8 cellular contexts compared by ENCODE assay signal in genomic region chr9:32551491-32552049, GRCh38. TPM values are rescaled to one million over a fixed set of nuclear protein-coding genes. Genes with fewer than 3 reads are reported as not detected.
A peak's percentile ranks its signal among the peaks of the same experiment; 100 is the strongest.
DNase-seq lines count a peak whose midpoint lies in the region; ATAC-seq and TF ChIP-seq lines count a peak whose summit lies in the region.

No MANE protein-coding gene starts in this region.

- H3K36me3 ChIP-seq in Caco-2 (ENCODE audit: control insufficient read depth, insufficient read depth, low read length) (no peaks in the 10 kb centered on the region), PC-9 (ENCODE audit: low read depth) (no peaks in the 10 kb centered on the region), parathyroid adenoma (ENCODE audit: control insufficient read depth, insufficient read depth, low read length) (no peaks in the 10 kb centered on the region)

- H3F3A ChIP-seq in PC-9 (ENCODE audit: insufficient read depth, low read depth): no peaks in the 10 kb centered on the region

- H3K27ac Mint-ChIP-seq in Caco-2 (ENCODE audit: unreplicated experiment): peak overlapping the region; percentile 96

- peaks cover 14% of the 10 kb centered on the region for H4K20me1 ChIP-seq in PC-9 (ENCODE audit: insufficient read depth)

- no peak for TF ChIP-seq CTCF in Caco-2 (IDR thresholded peaks at IDR 0.05; ENCODE audit: insufficient read depth in 1 of 2, low read depth in 1 of 2, low read length in 1 of 2, severe bottlenecking in 1 of 2, unreplicated experiment in 1 of 2)
- no peak for TF ChIP-seq CTCF in PC-9 (conservative IDR thresholded peaks at IDR 0.05)
- TF ChIP-seq CTCF in parathyroid adenoma (IDR thresholded peaks at IDR 0.05): no peak

- peak overlapping the region; percentile 93 for H3K4me3 Mint-ChIP-seq in Caco-2 (ENCODE audit: unreplicated experiment)

- H3K4me2 ChIP-seq in PC-9 (peak overlapping the region; percentile 88), parathyroid adenoma (ENCODE audit: low read length) (peak overlapping the region; percentile 79)

- H3K9me3 ChIP-seq in Caco-2 (no peaks in the 10 kb centered on the region), PC-9 (ENCODE audit: insufficient read depth, low read depth) (no peaks in the 10 kb centered on the region), parathyroid adenoma (ENCODE audit: control insufficient read depth, low read length) (no peaks in the 10 kb centered on the region)

- peaks cover 31% of the 10 kb centered on the region for H3K36me3 Mint-ChIP-seq in Caco-2 (ENCODE audit: insufficient read depth, unreplicated experiment)

- CTCF ChIA-PET in Caco-2 (lab: Charles Lee): interaction anchor here (1.5 to 3.1 kb wide), 4 partner anchors 21 to 173 kb away, joined by 3 to 25 read pairs (median 18); partner anchors contain the start of genes NDUFB6 and RIGI
- CTCF ChIA-PET in PC-9 (lab: Charles Lee): interaction anchor here (0.6 kb wide), 1 partner anchor 192 kb away, joined by 3 read pairs; no protein-coding TSS in a partner anchor

- POLR2A ChIA-PET in Caco-2 (lab: Charles Lee): interaction anchor here (1.0 to 1.5 kb wide), 3 partner anchors 21 to 473 kb away, joined by 3 to 6 read pairs (median 5); partner anchors contain the start of genes DNAJA1, NDUFB6 and RIGI
- POLR2A ChIA-PET in PC-9 (lab: Charles Lee; ENCODE audit: unreplicated experiment): interaction anchor here (0.5 to 0.8 kb wide), 3 partner anchors 26 to 465 kb away, joined by 3 to 5 read pairs (median 3); partner anchors contain the start of gene RIGI

- DNase-seq in Caco-2 (peak in 1 of 2 experiments; percentile 18), PC-9 (no peak), head of caudate nucleus (peak in 33 of 42 donors; percentile 12 to 67 (median 28)), HPDE6-E6E7 (ENCODE audit: extremely low spot score) (no peak)
- DNase-seq in activated naive CD4-positive, alpha-beta T cell treated with Interleukin-2 at 50 U/mL for 16 hours: peak; percentile 55

- no peak overlapping the region for H3K9ac ChIP-seq in parathyroid adenoma

- intact Hi-C loops in Caco-2 (cut with micrococcal nuclease; ENCODE audit: unreplicated experiment) (loop anchor here (1.0 kb wide), 2 partner anchors 21 to 167 kb away; partner anchors contain the start of gene ACO1), PC-9 (cut with micrococcal nuclease; ENCODE audit: unreplicated experiment) (loop anchor here (2.0 kb wide), 1 partner anchor 21 kb away; the partner anchor contains the start of gene NDUFB6), head of caudate nucleus (cut with DNase I) (no loop called here)

- H2AFZ ChIP-seq in PC-9 (peak overlapping the region; percentile 86), parathyroid adenoma (peak overlapping the region; percentile 43)

- H3K27ac ChIP-seq in PC-9: peak overlapping the region; percentile 77
- H3K27ac ChIP-seq in parathyroid adenoma: peak overlapping the region; percentile 91

- BruUV-seq in Caco-2 (replicated peaks; lab: Mats Ljungman, UMichigan) (no TSS peak), PC-9 (replicated peaks; lab: Mats Ljungman, UMichigan) (no TSS peak)

- H3K9me2 ChIP-seq in PC-9 (ENCODE audit: insufficient read depth): no peaks in the 10 kb centered on the region

- no peaks in the 10 kb centered on the region for H3K27me3 Mint-ChIP-seq in Caco-2 (ENCODE audit: insufficient read depth, unreplicated experiment)

- no peaks in the 10 kb centered on the region for H3K9me3 Mint-ChIP-seq in Caco-2 (ENCODE audit: unreplicated experiment)

- no peaks in the 10 kb centered on the region for H3K4me1 ChIP-seq in Caco-2
- H3K4me1 ChIP-seq in PC-9 (replicated peaks; ENCODE audit: insufficient read depth): peaks cover 15% of the 10 kb centered on the region
- no peaks in the 10 kb centered on the region for H3K4me1 ChIP-seq in parathyroid adenoma

- H3K27me3 ChIP-seq in Caco-2 (replicated peaks; ENCODE audit: control insufficient read depth, insufficient read depth, low read length) (no peaks in the 10 kb centered on the region), PC-9 (ENCODE audit: insufficient read depth, low read depth) (no peaks in the 10 kb centered on the region), parathyroid adenoma (ENCODE audit: control insufficient read depth, insufficient read depth, low read length) (no peaks in the 10 kb centered on the region)

- H3K4me1 Mint-ChIP-seq in Caco-2 (ENCODE audit: low read depth, unreplicated experiment): peaks cover 7% of the 10 kb centered on the region

- peak overlapping the region; percentile 87 for H3K4me3 ChIP-seq in Caco-2 (ENCODE audit: low read depth, low read length)
- H3K4me3 ChIP-seq in PC-9: peak overlapping the region; percentile 95
- peak overlapping the region; percentile 95 for H3K4me3 ChIP-seq in parathyroid adenoma (ENCODE audit: low read depth, low read length)

- H3K79me2 ChIP-seq in PC-9 (ENCODE audit: low read depth) (peaks cover 54% of the 10 kb centered on the region), parathyroid adenoma (peaks cover 11% of the 10 kb centered on the region)

- ATAC-seq in HG02938 (IDR thresholded peaks at IDR 0.05; ENCODE audit: unreplicated experiment): peak; percentile 13
- ATAC-seq in GM21390 (IDR thresholded peaks at IDR 0.05; ENCODE audit: unreplicated experiment): no peak

RNA-seq across cellular contexts. Expression of gene SMIM27, which starts 0.6 kb away (rescaled TPM):
- 5.3 and 5.9 TPM in 2 replicates for total RNA-seq in Caco-2 (2022)
- 8.0 and 8.2 TPM in 2 replicates for total RNA-seq in PC-9 (2021)

RNA-seq across cellular contexts. Expression of gene TOPORS, which starts 0.8 kb away (rescaled TPM):
- total RNA-seq in Caco-2 (2022) (13.9 and 14.6 TPM in 2 replicates), PC-9 (2021) (8.0 and 11.1 TPM in 2 replicates)

RNA-seq across cellular contexts. Expression of gene NDUFB6, which starts 21.4 kb away (rescaled TPM):
- 71.9 and 74.6 TPM in 2 replicates for total RNA-seq in Caco-2 (2022)
- 46.9 and 49.6 TPM in 2 replicates for total RNA-seq in PC-9 (2021)

RNA-seq across cellular contexts. Expression of gene RIGI, which starts 25.6 kb away (rescaled TPM):
- total RNA-seq in Caco-2 (2022): 7.9 and 8.0 TPM in 2 replicates
- 3.9 and 4.2 TPM in 2 replicates for total RNA-seq in PC-9 (2021)

Comparison
In these comparisons a context has a peak if more than half of its experiments do, and no peak if none do; other contexts are left out.
1. DNase-seq: peak in activated naive CD4-positive, alpha-beta T cell treated with Interleukin-2 at 50 U/mL for 16 hours (single experiment) and head of caudate nucleus (33 of 42); none in PC-9 (0 of 2) and HPDE6-E6E7 (single experiment).
2. Peak in every context shown above with its lines, with median percentiles within 50 percentile points of each other: H3K4me3 ChIP-seq.